ENCODE assay signal across 8 cellular contexts in the genomic region with DNA sequence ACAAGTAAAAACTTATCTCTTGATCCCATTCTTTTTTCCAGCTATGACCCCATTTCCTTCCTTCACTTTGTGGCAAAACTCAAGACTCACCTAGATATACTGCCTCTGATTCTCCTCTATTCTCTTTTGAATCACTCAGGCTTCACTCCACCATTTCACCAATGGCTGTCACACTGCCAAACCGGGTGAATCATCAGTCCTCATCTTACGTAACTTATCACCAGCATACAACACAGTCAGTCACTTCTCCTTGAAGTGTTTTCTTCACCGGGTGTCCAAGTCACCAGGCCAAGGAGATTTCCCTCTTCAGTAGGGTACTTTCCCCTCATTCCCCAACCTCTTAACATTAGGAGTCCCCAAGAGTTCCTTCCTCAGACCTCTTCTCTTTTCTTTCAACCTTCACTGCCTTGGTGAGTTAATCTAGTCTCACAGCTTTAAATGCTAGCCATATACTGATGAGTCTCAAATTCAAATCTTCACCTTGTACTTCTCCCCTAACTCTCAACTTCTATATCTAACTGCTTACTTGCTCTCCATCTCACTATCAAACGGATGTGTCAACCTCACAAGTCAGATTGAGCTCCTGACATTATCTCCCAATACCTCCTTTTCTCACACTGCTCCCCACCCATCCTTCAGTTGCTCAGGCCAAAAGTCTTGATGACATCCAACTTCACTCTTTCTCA.
DNase-seq lines count a peak whose midpoint lies in the region; ATAC-seq lines count a peak whose summit lies in the region.

No MANE protein-coding gene starts in this region.

- H3K4me1 ChIP-seq in rectal smooth muscle tissue (ENCODE audit: control insufficient read depth, insufficient read depth, low read length): peaks cover 4% of the 10 kb centered on the region

- H3K4me3 ChIP-seq in rectal smooth muscle tissue (ENCODE audit: low read length): no peak overlapping the region

- ATAC-seq in HG02885 (IDR thresholded peaks at IDR 0.05; ENCODE audit: poor library complexity, unreplicated experiment) (no peak), GM18873 (IDR thresholded peaks at IDR 0.05; ENCODE audit: low FRiP score, unreplicated experiment) (no peak), HG02588 (IDR thresholded peaks at IDR 0.05; ENCODE audit: unreplicated experiment) (no peak)

- H3K36me3 ChIP-seq in rectal smooth muscle tissue (ENCODE audit: control insufficient read depth, insufficient read depth, low read length): peaks cover 24% of the 10 kb centered on the region

- peak; percentile 78 for DNase-seq in CD1c-positive myeloid dendritic cell (ENCODE audit: extremely low spot score)
- DNase-seq in RKO (ENCODE audit: low spot score): peak; percentile 86
- DNase-seq in fibroblast of gingiva (ENCODE audit: low read depth): peak; percentile 72
- no peak for DNase-seq in NCI-H1417 (lab: John Stamatoyannopoulos, UW)

- H3K9ac ChIP-seq in rectal smooth muscle tissue (ENCODE audit: low read length): no peak overlapping the region

- no peaks in the 10 kb centered on the region for H3K27me3 ChIP-seq in rectal smooth muscle tissue (ENCODE audit: control insufficient read depth, insufficient read depth, low read length)

- peak overlapping the region; percentile 64 for H3K27ac ChIP-seq in rectal smooth muscle tissue (ENCODE audit: low read depth, low read length)

Comparison
In these comparisons a context has a peak if more than half of its experiments do, and no peak if none do; other contexts are left out.
1. DNase-seq: peak in CD1c-positive myeloid dendritic cell (single experiment), RKO (single experiment) and fibroblast of gingiva (single experiment); none in NCI-H1417 (0 of 3).